Comparison of ENCODE assay signal across 11 cellular contexts in the genomic region with DNA sequence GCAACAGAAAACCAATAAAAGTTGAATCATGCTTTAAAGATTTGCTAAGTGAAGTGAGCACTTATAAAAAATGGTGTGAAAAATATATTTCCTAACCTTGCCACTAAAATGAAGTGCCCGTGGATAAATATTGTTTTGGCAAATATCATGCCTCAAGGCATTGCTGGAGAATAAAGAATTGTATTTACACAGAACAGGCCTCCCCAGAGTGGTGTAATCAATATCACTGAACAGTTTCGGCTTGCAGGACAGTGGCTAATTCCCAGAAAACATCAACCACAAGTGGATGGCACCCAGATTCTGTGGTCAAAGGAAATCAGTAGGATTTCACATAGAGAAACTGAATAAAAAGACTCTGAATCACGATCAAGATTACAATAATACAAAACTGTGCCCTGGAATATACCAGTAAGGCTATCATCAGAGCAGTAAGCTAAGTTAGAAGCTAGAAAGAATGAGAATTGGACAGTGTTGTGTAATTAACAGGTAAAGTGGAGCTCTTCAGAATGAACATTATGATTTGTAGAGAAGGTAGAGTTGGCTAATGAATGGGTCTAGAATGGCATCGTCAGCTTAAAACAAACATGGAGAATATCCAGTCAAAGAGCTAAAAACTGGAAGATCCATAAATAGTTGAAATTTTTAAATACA.
DNase-seq lines count a peak whose midpoint lies in the region; ATAC-seq lines count a peak whose summit lies in the region.
"Had no signal": no experiment of that assay in that cellular context is flagged by ENCODE, and none has a peak within 500 bp of the region (broad histone marks: within the 10 kb centered on the region; RNA-seq: fewer than 3 reads in every experiment).

No MANE protein-coding gene starts in this region.

- no peak overlapping the region for H3K4me3 ChIP-seq in H7 (ENCODE audit: insufficient read depth, low read depth, low read length)
- H3K4me3 ChIP-seq: BLaER1 treated with 17β-estradiol and CSF1 and Interleukin-3, amounts not matched to agents 10 nM and 100 nM had no signal

- DNase-seq in DMS53 (lab: John Stamatoyannopoulos, UW): peak; percentile 64
- DNase-seq in M059J (ENCODE audit: low read depth): peak; percentile 9
- peak; percentile 88 for DNase-seq in NCI-H748 (lab: John Stamatoyannopoulos, UW; ENCODE audit: unreplicated experiment)
- DNase-seq in fibroblast of gingiva (ENCODE audit: low read depth): peak; percentile 34
- DNase-seq in H7: no peak
- DNase-seq in NCI-H2081 treated with DMSO at 0.1 percent for 48 hours (lab: John Stamatoyannopoulos, UW): no peak
- DNase-seq: NCI-H2171, NCI-H510A, T-helper 2 cell had no signal

- ATAC-seq in HG03520 (IDR thresholded peaks at IDR 0.05; ENCODE audit: unreplicated experiment): no peak

- no peaks in the 10 kb centered on the region for H3K27me3 ChIP-seq in H7 (ENCODE audit: control insufficient read depth, insufficient read depth, low read length)
- H3K27me3 ChIP-seq: BLaER1 treated with 17β-estradiol and CSF1 and Interleukin-3, amounts not matched to agents 10 nM and 100 nM had no signal

- no peaks in the 10 kb centered on the region for H3K36me3 ChIP-seq in H7 (replicated peaks; ENCODE audit: control insufficient read depth, insufficient read depth, low read length)
- H3K36me3 ChIP-seq: BLaER1 treated with 17β-estradiol and CSF1 and Interleukin-3, amounts not matched to agents 10 nM and 100 nM had no signal

Comparison
In these comparisons a context has a peak if more than half of its experiments do, and no peak if none do; other contexts are left out.
1. DNase-seq: peak in DMS53 (single experiment), M059J (single experiment), NCI-H748 (single experiment) and fibroblast of gingiva (single experiment); none in H7 (single experiment) and NCI-H2081 treated with DMSO at 0.1 percent for 48 hours (single experiment).